ENCODE assay signal across 18 cellular contexts in the genomic region with DNA sequence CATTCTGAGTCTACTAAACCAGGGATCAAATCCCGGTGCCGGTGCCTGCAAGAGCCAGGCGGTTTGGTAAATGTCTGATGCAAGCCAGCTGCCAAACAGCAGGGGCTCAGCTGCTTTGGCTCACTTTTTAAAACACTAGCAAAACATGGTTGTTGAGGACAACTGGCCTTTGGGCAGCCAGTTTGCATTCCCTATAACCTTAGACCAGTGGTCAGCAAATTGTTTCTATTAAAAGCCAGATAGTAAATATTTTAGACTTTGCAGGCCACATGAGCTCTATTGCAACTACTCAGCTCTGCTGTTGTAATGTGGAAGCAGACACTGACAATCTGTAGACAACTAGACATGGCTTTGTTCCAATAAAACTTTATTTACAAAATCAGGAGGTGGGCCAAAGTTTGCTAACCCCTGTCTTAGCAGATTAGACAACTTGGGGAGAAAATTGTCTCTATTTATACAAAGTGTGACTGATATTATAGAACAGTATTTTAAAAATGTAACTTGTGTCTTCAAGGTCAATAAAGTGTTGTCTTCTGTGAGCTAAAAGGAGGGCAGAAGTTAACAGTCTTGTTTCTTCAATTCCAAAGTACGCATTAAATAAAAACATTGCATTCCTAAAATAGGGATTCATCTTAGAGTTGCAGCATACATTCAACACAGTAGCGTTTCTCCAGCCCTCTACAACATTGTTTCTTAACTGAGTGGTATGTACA.
DNase-seq lines count a peak whose midpoint lies in the region; ATAC-seq and TF ChIP-seq lines count a peak whose summit lies in the region.
"Had no signal": no experiment of that assay in that cellular context is flagged by ENCODE, and none has a peak within 500 bp of the region (broad histone marks: within the 10 kb centered on the region; RNA-seq: fewer than 3 reads in every experiment).

No MANE protein-coding gene starts in this region.

- H3K4me3 ChIP-seq in adipocyte (ENCODE audit: low read length): no peak overlapping the region
- H3K4me3 ChIP-seq in fibroblast of pulmonary artery (replicated peaks; ENCODE audit: low read depth, low read length): no peak overlapping the region
- H3K4me3 ChIP-seq in osteoblast (ENCODE audit: insufficient read depth, low read length): no peak overlapping the region
- no peak overlapping the region for H3K4me3 ChIP-seq in testis
- H3K4me3 ChIP-seq: A549, ovary had no signal

- WGBS in testis, 2 donors: 70 to 76% methylated on average over 5 of the region's 5 CpGs

- DNase-seq in AG08396 (ENCODE audit: low spot score) (peak; percentile 69), adipocyte (ENCODE audit: low read depth) (peak; percentile 74), fibroblast of pulmonary artery (ENCODE audit: low read depth) (peak; percentile 61), osteoblast (ENCODE audit: insufficient read length, low spot score, missing footprints) (peak; percentile 45), kidney tubule cell (ENCODE audit: low spot score) (no peak), testis (no peak), T1000 (lab: John Stamatoyannopoulos, UW) (no peak)
- DNase-seq: activated CD4-positive, alpha-beta T cell treated with anti-CD3 and anti-CD28 coated beads, Interleukin-2, amount 50 U/mL, for 1 hour; activated naive CD4-positive, alpha-beta T cell treated with anti-CD3 and anti-CD28 coated beads, Interleukin-2, amount 10 ng/mL, durations not matched to agents 7 days and 5 days; central memory CD4-positive, alpha-beta T cell; NCI-H1092; NCI-H2107; NCI-H82; ovary; small intestine had no signal

- H3K27me3 ChIP-seq in adipocyte (replicated peaks; ENCODE audit: control insufficient read depth, insufficient read depth, low read length) (no peaks in the 10 kb centered on the region), osteoblast (ENCODE audit: insufficient read depth, low read length) (no peaks in the 10 kb centered on the region), testis (no peaks in the 10 kb centered on the region)
- H3K27me3 ChIP-seq: ovary had no signal

- H3K36me3 ChIP-seq in adipocyte (ENCODE audit: control insufficient read depth, insufficient read depth, low read length, severe bottlenecking) (peaks cover 32% of the 10 kb centered on the region), osteoblast (ENCODE audit: insufficient read depth, low read length) (no peaks in the 10 kb centered on the region), testis (ENCODE audit: low read depth, missing control alignments) (no peaks in the 10 kb centered on the region)
- H3K36me3 ChIP-seq: ovary had no signal

- H2AFZ ChIP-seq in osteoblast (ENCODE audit: low read length): no peak overlapping the region

- H3K4me1 ChIP-seq in adipocyte (ENCODE audit: control insufficient read depth, insufficient read depth, low read length) (peaks cover 38% of the 10 kb centered on the region), osteoblast (ENCODE audit: insufficient read depth, low read length) (peaks cover 48% of the 10 kb centered on the region), testis (peaks cover 9% of the 10 kb centered on the region)

- H3K79me2 ChIP-seq in osteoblast (ENCODE audit: insufficient read depth, low read length): no peaks in the 10 kb centered on the region

- intact Hi-C loops in testis (cut with DNase I; ENCODE audit: low total_unique reads): no loop called here

- H4K20me1 ChIP-seq in osteoblast (ENCODE audit: insufficient read depth, low read length): no peaks in the 10 kb centered on the region

- no peak for TF ChIP-seq POLR2A in testis (IDR thresholded peaks at IDR 0.05)

- TF ChIP-seq CTCF in fibroblast of pulmonary artery (IDR thresholded peaks at IDR 0.05; ENCODE audit: low read length, missing control alignments): no peak
- no peak for TF ChIP-seq CTCF in osteoblast (IDR thresholded peaks at IDR 0.05; ENCODE audit: extremely low read depth, low read depth, low read length)
- no peak for TF ChIP-seq CTCF in testis (IDR thresholded peaks at IDR 0.05)

- no peak for ATAC-seq in GM21528 (IDR thresholded peaks at IDR 0.05; ENCODE audit: low FRiP score, unreplicated experiment)
- ATAC-seq: A549; stimulated activated memory B cell treated with anti-CD40 and anti-IgM and Interleukin-4, amounts not matched to agents 10 μg/mL and 1 μg/mL and 100 μg/mL, for 72 hours had no signal

- H3K27ac ChIP-seq in osteoblast (ENCODE audit: low read depth, low read length) (peak overlapping the region; percentile 32), testis (no peak overlapping the region)
- H3K27ac ChIP-seq: A549, ovary had no signal

- H3K9ac ChIP-seq in adipocyte (ENCODE audit: low read length): no peak overlapping the region

- H3K9me3 ChIP-seq in adipocyte (ENCODE audit: control insufficient read depth, low read length) (no peaks in the 10 kb centered on the region), osteoblast (ENCODE audit: low read depth, low read length) (no peaks in the 10 kb centered on the region), testis (no peaks in the 10 kb centered on the region)
- H3K9me3 ChIP-seq: A549, ovary had no signal

- H3K4me2 ChIP-seq in osteoblast (ENCODE audit: insufficient read depth, low read length): no peak overlapping the region
- H3K4me2 ChIP-seq: A549 had no signal

Comparison
In these comparisons a context has a peak if more than half of its experiments do, and no peak if none do; other contexts are left out.
1. DNase-seq: peak in AG08396 (single experiment), adipocyte (single experiment), fibroblast of pulmonary artery (single experiment) and osteoblast (single experiment); none in kidney tubule cell (single experiment), testis (single experiment) and T1000 (single experiment).